ENCODE assay signal across 9 cellular contexts in genomic region chr5:97181856-97182545, GRCh38. TPM values are rescaled to one million over a fixed set of nuclear protein-coding genes. Genes with fewer than 3 reads are reported as not detected.
DNase-seq lines count a peak whose midpoint lies in the region; ATAC-seq, FAIRE-seq and TF ChIP-seq lines count a peak whose summit lies in the region.
"Had no signal": no experiment of that assay in that cellular context is flagged by ENCODE, and none has a peak within 500 bp of the region (broad histone marks: within the 10 kb centered on the region; RNA-seq: fewer than 3 reads in every experiment).

No MANE protein-coding gene starts in this region.

- no TSS peak for BruUV-seq in Caco-2 (replicated peaks; lab: Mats Ljungman, UMichigan)

- H2AFZ ChIP-seq in H1 (ENCODE audit: low read length): no peak overlapping the region

- 88% methylated on average over 4 of the region's 4 CpGs; no CpG with 5 or more reads in 1 of the 2 experiments for WGBS in H1 (ENCODE audit: extremely low coverage in 1 of 2, insufficient coverage in 1 of 2, insufficient read length in 1 of 2, insufficient replicate concordance in 2 of 2, low coverage in 1 of 2, low lambda C conversion rate in 2 of 2, missing lambda C conversion rate in 1 of 2), 2 experiments

- no peak for TF ChIP-seq POLR2A in H1 (IDR thresholded peaks at IDR 0.05; ENCODE audit: control extremely low read depth in 1 of 2, low read depth in 2 of 2, low read length in 2 of 2)

- no peak for FAIRE-seq in H1 (lab: Jason Lieb, UNC)
- FAIRE-seq: endometrium had no signal

- H2BK120ac ChIP-seq in H1 (replicated peaks; ENCODE audit: low read depth, low read length): no peak overlapping the region

- H3K36me3 ChIP-seq in Caco-2 (ENCODE audit: control insufficient read depth, insufficient read depth, low read length) (peaks cover 7% of the 10 kb centered on the region), H1 (ENCODE audit: control insufficient read depth in 2 of 4, insufficient read depth in 4 of 4, low read length in 3 of 4) (peaks cover 6 to 28% (median 15%) of the 10 kb centered on the region in 4 experiments; a peak in 7 of 8 replicates), neutrophil (peaks cover 21% of the 10 kb centered on the region)

- ATAC-seq in HG03097 (IDR thresholded peaks at IDR 0.05; ENCODE audit: low FRiP score, unreplicated experiment) (no peak), HG03521 (IDR thresholded peaks at IDR 0.05; ENCODE audit: unreplicated experiment) (no peak)

- no peak overlapping the region for H3K27ac ChIP-seq in H1 (ENCODE audit: low read depth, low read length)
- H3K27ac ChIP-seq in neutrophil: peak overlapping the region; percentile 88

- no peaks in the 10 kb centered on the region for H3K9me3 Mint-ChIP-seq in Caco-2 (ENCODE audit: unreplicated experiment)

- H3K4me2 ChIP-seq in H1 (ENCODE audit: insufficient read depth in 1 of 2, low read depth in 2 of 2, low read length in 2 of 2): peak overlapping the region; percentile 68 to 77

- CTCF ChIA-PET in Caco-2 (lab: Charles Lee) (no interaction called here), H1 (lab: Charles Lee; ENCODE audit: partially characterized antibody) (interaction anchor here (1.0 to 1.5 kb wide), 2 partner anchors 12 to 580 kb away, joined by 3 read pairs; no protein-coding TSS in a partner anchor)

- H3K4me3 Mint-ChIP-seq in Caco-2 (ENCODE audit: unreplicated experiment): peak overlapping the region; percentile 74

- no peak overlapping the region for H2BK15ac ChIP-seq in H1 (ENCODE audit: low read length)

- 0 out of 2 replicates have a peak, but pooled peaks cover 6% of the 10 kb centered on the region for H3K23me2 ChIP-seq in H1 (ENCODE audit: low read depth, low read length)

- no peak overlapping the region for H2BK20ac ChIP-seq in H1 (ENCODE audit: low read length)

- intact Hi-C loops in Caco-2 (cut with micrococcal nuclease; ENCODE audit: unreplicated experiment): loop anchor here (5.0 kb wide), 1 partner anchor 1590 kb away; the partner anchor contains the start of gene RGMB

- no peak overlapping the region for H2BK12ac ChIP-seq in H1 (ENCODE audit: low read depth, low read length)

- H3K4me3 ChIP-seq in Caco-2 (ENCODE audit: low read depth, low read length) (peak overlapping the region; percentile 87), H1 (ENCODE audit: extremely low read depth in 1 of 4, insufficient read depth in 2 of 4, low read depth in 3 of 4, low read length in 4 of 4) (peak overlapping the region; percentile 93 to 97 (median 96)), neutrophil (ENCODE audit: low read depth in 1 of 2, low read length in 1 of 2) (peak overlapping the region; percentile 74 to 91)

- no peak overlapping the region for H3K23ac ChIP-seq in H1 (ENCODE audit: insufficient read length)

- no peak overlapping the region for H3K56ac ChIP-seq in H1 (replicated peaks; ENCODE audit: insufficient read length, low read depth, low read length)

- H4K5ac ChIP-seq in H1 (ENCODE audit: insufficient read length, low read depth, low read length): no peak overlapping the region

- peaks cover 0 to 33% of the 10 kb centered on the region in 2 experiments; a peak in 3 of 4 replicates for H3K79me2 ChIP-seq in H1 (ENCODE audit: control insufficient read depth in 1 of 2, insufficient read depth in 2 of 2, low read length in 2 of 2)

- H4K20me1 ChIP-seq in H1 (replicated peaks in 1 of 2; ENCODE audit: control insufficient read depth in 1 of 2, insufficient read depth in 2 of 2, low read length in 2 of 2): no peaks in the 10 kb centered on the region

- H3K4me1 Mint-ChIP-seq in Caco-2 (ENCODE audit: low read depth, unreplicated experiment): peaks cover 25% of the 10 kb centered on the region

- DNase-seq in Caco-2: no peak
- peak; percentile 22 for DNase-seq in NCI-H69 (lab: John Stamatoyannopoulos, UW)
- no peak for DNase-seq in H1 (ENCODE audit: low read depth in 1 of 2, low spot score in 2 of 2)
- DNase-seq in NCI-H2171 treated with DMSO at 0.1 percent for 48 hours (lab: John Stamatoyannopoulos, UW): no peak
- DNase-seq in HPDE6-E6E7 (ENCODE audit: extremely low spot score): no peak

- no peak overlapping the region for H4K8ac ChIP-seq in H1 (ENCODE audit: extremely low read depth, insufficient read depth, low read length)

- no peak overlapping the region for H3K14ac ChIP-seq in H1 (ENCODE audit: insufficient read length)

- no peak for TF ChIP-seq RAD21 in H1 (IDR thresholded peaks at IDR 0.05 in 1 of 2, conservative IDR thresholded peaks at IDR 0.05 in 1 of 2; ENCODE audit: low read depth in 2 of 2, low read length in 2 of 2)

- no peak for TF ChIP-seq EP300 in H1 (IDR thresholded peaks at IDR 0.05; ENCODE audit: borderline replicate concordance in 1 of 2, low read depth in 2 of 2, low read length in 2 of 2)

- H3K4me1 ChIP-seq in Caco-2: 0 out of 2 replicates have a peak, but pooled peaks cover 13% of the 10 kb centered on the region
- peaks cover 0 to 4% (median 0%) of the 10 kb centered on the region in 4 experiments; a peak in 1 of 7 replicates for H3K4me1 ChIP-seq in H1 (replicated peaks in 1 of 4; ENCODE audit: control insufficient read depth in 3 of 4, insufficient read depth in 4 of 4, low read length in 3 of 4)
- peaks cover 16 to 21% of the 10 kb centered on the region in 2 experiments for H3K4me1 ChIP-seq in neutrophil (ENCODE audit: control insufficient read depth in 1 of 2, insufficient read depth in 1 of 2, low read depth in 1 of 2, low read length in 1 of 2)

- H3K36me3 Mint-ChIP-seq in Caco-2 (ENCODE audit: insufficient read depth, unreplicated experiment): peaks cover 30% of the 10 kb centered on the region

- H3K27me3 Mint-ChIP-seq in Caco-2 (ENCODE audit: insufficient read depth, unreplicated experiment): no peaks in the 10 kb centered on the region

- H3K9me3 ChIP-seq in Caco-2 (no peaks in the 10 kb centered on the region), H1 (ENCODE audit: insufficient read depth in 2 of 2, low read depth in 1 of 2, low read length in 1 of 2) (no peaks in the 10 kb centered on the region), neutrophil (no peaks in the 10 kb centered on the region)

- H3K4ac ChIP-seq in H1 (replicated peaks; ENCODE audit: insufficient read length, low read depth, low read length): no peak overlapping the region

- no peak overlapping the region; the same call in 1 of the 2 replicates for H2AK5ac ChIP-seq in H1 (ENCODE audit: low read depth, low read length)

- no peak for TF ChIP-seq CTCF in Caco-2 (IDR thresholded peaks at IDR 0.05; ENCODE audit: insufficient read depth in 1 of 2, low read depth in 1 of 2, low read length in 1 of 2, severe bottlenecking in 1 of 2, unreplicated experiment in 1 of 2)
- TF ChIP-seq CTCF in H1 (IDR thresholded peaks at IDR 0.05; ENCODE audit: control extremely low read depth in 1 of 3, insufficient read depth in 1 of 3, low read depth in 1 of 3, low read length in 3 of 3): no peak
- no peak for TF ChIP-seq CTCF in neutrophil (IDR thresholded peaks at IDR 0.05)

- H3K27me3 ChIP-seq in Caco-2 (replicated peaks; ENCODE audit: control insufficient read depth, insufficient read depth, low read length) (no peaks in the 10 kb centered on the region), H1 (replicated peaks in 1 of 4; ENCODE audit: control insufficient read depth in 3 of 4, extremely low read depth in 1 of 4, insufficient read depth in 3 of 4, low read length in 3 of 4) (peaks cover 0 to 8% (median 6%) of the 10 kb centered on the region in 4 experiments; a peak in 5 of 7 replicates), neutrophil (no peaks in the 10 kb centered on the region)

- H2BK5ac ChIP-seq in H1 (ENCODE audit: low read depth, low read length): no peak overlapping the region

- H4K91ac ChIP-seq in H1 (replicated peaks; ENCODE audit: insufficient read length, low read length): no peak overlapping the region

- H3K79me1 ChIP-seq in H1 (ENCODE audit: low read depth, low read length): no peaks in the 10 kb centered on the region

- H3K9ac ChIP-seq in H1 (replicated peaks in 1 of 4; ENCODE audit: extremely low read depth in 1 of 4, low read depth in 3 of 4, low read length in 3 of 4): peak overlapping the region in 2 of 4 experiments; percentile 71 to 87; a peak in 2 of 7 replicates

- POLR2A ChIA-PET in Caco-2 (lab: Charles Lee): no interaction called here
- POLR2A ChIA-PET in H1 (lab: Charles Lee; ENCODE audit: partially characterized antibody): interaction anchor here (0.6 to 1.1 kb wide), 3 partner anchors 9 to 21 kb away, joined by 3 to 5 read pairs (median 3); no protein-coding TSS in a partner anchor

- H3K18ac ChIP-seq in H1 (ENCODE audit: extremely low read depth, low read length): no peak overlapping the region

- peak overlapping the region; percentile 98 for H3K27ac Mint-ChIP-seq in Caco-2 (ENCODE audit: unreplicated experiment)

TF ChIP-seq in H1, 55 proteins besides CTCF, POLR2A, EP300 and RAD21 (continues in another document):
- TF ChIP-seq TBP (IDR thresholded peaks at IDR 0.05; ENCODE audit: low read depth, low read length): no peak
- no peak for TF ChIP-seq SIN3A (conservative IDR thresholded peaks at IDR 0.05 in 1 of 2, IDR thresholded peaks at IDR 0.05 in 1 of 2; ENCODE audit: low read depth in 1 of 2, low read length in 2 of 2)
- no peak for TF ChIP-seq SIRT6 (IDR thresholded peaks at IDR 0.05; ENCODE audit: low read length)
- TF ChIP-seq RBBP5 (IDR thresholded peaks at IDR 0.05; ENCODE audit: borderline replicate concordance, low read depth, low read length): no peak
- no peak for TF ChIP-seq SAP30 (IDR thresholded peaks at IDR 0.05; ENCODE audit: insufficient read depth, insufficient replicate concordance, low read length)

RNA-seq across cellular contexts. Expression of gene RIOK2, which starts 1.0 kb away (rescaled TPM):
- total RNA-seq in Caco-2 (2022): 36.3 and 38.7 TPM in 2 replicates
- 35.0 and 35.8 TPM in 2 replicates for total RNA-seq in H1 (2021; fragmentation: NEBNext Ultra II Directional; extraction: Animal tissue kit (Norgen Biotek cat#: 25700))
- 2.7 and 5.4 TPM in 2 replicates for polyA plus RNA-seq in H1 (2011; rRNA removed)
- 8.2 TPM for polyA plus RNA-seq in H1 (2011; cell fraction: cytosol; rRNA removed)
- 7.7 TPM for polyA plus RNA-seq in H1 (2011; cell fraction: nucleus; rRNA removed)
- polyA plus RNA-seq in H1 (2012, experiment 1 of 2): 18.6 to 39.7 TPM (median 24.2 TPM) in 4 replicates
- polyA plus RNA-seq in H1 (2012, experiment 2 of 2): 0.97 TPM
- polyA plus RNA-seq in H1 (2013, experiment 1 of 2): 19.2 TPM
- 23.2 TPM for polyA plus RNA-seq in H1 (2013, experiment 2 of 2)
- 12.8 and 19.1 TPM in 2 replicates for polyA minus RNA-seq in H1 (2011; rRNA and poly(A)+ RNA removed)
- 12.8 TPM for polyA minus RNA-seq in H1 (2011; cell fraction: cytosol; rRNA and poly(A)+ RNA removed)
- polyA minus RNA-seq in H1 (2011; cell fraction: nucleus; rRNA and poly(A)+ RNA removed): 37.9 TPM

RNA-seq across cellular contexts. Expression of gene LIX1, which starts 39.6 kb away (rescaled TPM):
- total RNA-seq in Caco-2 (2022): 4.0 and 4.1 TPM in 2 replicates
- 0.26 and 0.33 TPM in 2 replicates for total RNA-seq in H1 (2021; fragmentation: NEBNext Ultra II Directional; extraction: Animal tissue kit (Norgen Biotek cat#: 25700))
- polyA plus RNA-seq in H1 (2011; rRNA removed): 0.39 and 0.45 TPM in 2 replicates
- 0.66 TPM for polyA plus RNA-seq in H1 (2011; cell fraction: cytosol; rRNA removed)
- 0.37 TPM for polyA plus RNA-seq in H1 (2011; cell fraction: nucleus; rRNA removed)
- polyA plus RNA-seq in H1 (2012, experiment 1 of 2): 0.39 to 1.1 TPM (median 0.57 TPM) in 4 replicates
- polyA plus RNA-seq in H1 (2012, experiment 2 of 2): 0.21 TPM
- polyA plus RNA-seq in H1 (2013, experiment 1 of 2): 0.10 TPM
- polyA plus RNA-seq in H1 (2013, experiment 2 of 2): 0.09 TPM
- polyA minus RNA-seq in H1 (2011; rRNA and poly(A)+ RNA removed): 1.3 and 1.4 TPM in 2 replicates
- polyA minus RNA-seq in H1 (2011; cell fraction: cytosol; rRNA and poly(A)+ RNA removed): 0.73 TPM
- 0.50 TPM for polyA minus RNA-seq in H1 (2011; cell fraction: nucleus; rRNA and poly(A)+ RNA removed)
